Comparison of ENCODE assay signal across 9 cellular contexts in genomic region chr2:216775043-216775453, GRCh38.
DNase-seq lines count a peak whose midpoint lies in the region; ATAC-seq and TF ChIP-seq lines count a peak whose summit lies in the region.
"Had no signal": no experiment of that assay in that cellular context is flagged by ENCODE, and none has a peak within 500 bp of the region (broad histone marks: within the 10 kb centered on the region; RNA-seq: fewer than 3 reads in every experiment).

No MANE protein-coding gene starts in this region.

- H3K27me3 Mint-ChIP-seq in brain: peaks cover 8% of the 10 kb centered on the region
- peaks cover 2% of the 10 kb centered on the region for H3K27me3 Mint-ChIP-seq in osteocyte (ENCODE audit: unreplicated experiment)

- H3K4me1 Mint-ChIP-seq in brain (peaks cover 38% of the 10 kb centered on the region), osteocyte (ENCODE audit: unreplicated experiment) (peaks cover 8% of the 10 kb centered on the region)

- DNase-seq in AG04449 (ENCODE audit: low read depth, low spot score) (peak; percentile 80), kidney glomerular epithelial cell (lab: John Stamatoyannopoulos, UW) (peak; percentile 97), osteocyte (ENCODE audit: extremely low spot score, unreplicated experiment) (no peak), 8988T (no peak)

- H3K4me3 ChIP-seq in AG04449 (ENCODE audit: low read depth, low read length): no peak overlapping the region

- ATAC-seq in HG03097 (IDR thresholded peaks at IDR 0.05; ENCODE audit: low FRiP score, unreplicated experiment): no peak
- ATAC-seq in GM21528 (IDR thresholded peaks at IDR 0.05; ENCODE audit: low FRiP score, unreplicated experiment): no peak

- TF ChIP-seq EP300 in Ishikawa (IDR thresholded peaks at IDR 0.05; ENCODE audit: borderline replicate concordance): peak; percentile 55; the same call in 1 of the 2 replicates

- POLR2A ChIA-PET in AG04449 (lab: Yijun Ruan, JAX): interaction anchor here (0.6 to 2.0 kb wide), 4 partner anchors 18 to 391 kb away, joined by 3 to 11 read pairs (median 5); partner anchors contain the start of gene IGFBP5

- no peak overlapping the region for H3K4me3 Mint-ChIP-seq in brain
- no peak overlapping the region for H3K4me3 Mint-ChIP-seq in osteocyte (ENCODE audit: unreplicated experiment)
- H3K4me3 Mint-ChIP-seq: dendritic cell treated with granulocyte-macrophage colony-stimulating factor and Interleukin-4, amounts not matched to agents 40 ng/mL and 50 ng/mL, for 4 days had no signal

- CTCF ChIA-PET in AG04449 (lab: Yijun Ruan, JAX): interaction anchor here (0.7 to 3.8 kb wide), 10 partner anchors 9 to 736 kb away, joined by 3 to 14 read pairs (median 4); no protein-coding TSS in a partner anchor

- TF ChIP-seq RAD21 in Ishikawa (IDR thresholded peaks at IDR 0.05; ENCODE audit: low read depth): no peak

- TF ChIP-seq CTCF in AG04449 (IDR thresholded peaks at IDR 0.05; ENCODE audit: insufficient read depth, low read length, missing control alignments) (no peak), brain (conservative IDR thresholded peaks at IDR 0.05) (no peak), osteocyte (IDR thresholded peaks at IDR 0.05) (no peak)

- peaks cover 0 to 30% (median 16%) of the 10 kb centered on the region in 5 experiments for H3K9me3 Mint-ChIP-seq in brain
- H3K9me3 Mint-ChIP-seq in osteocyte (ENCODE audit: unreplicated experiment): peaks cover 4% of the 10 kb centered on the region

- H3K36me3 Mint-ChIP-seq in brain: peaks cover 8% of the 10 kb centered on the region
- peaks cover 2% of the 10 kb centered on the region for H3K36me3 Mint-ChIP-seq in osteocyte (ENCODE audit: unreplicated experiment)

- peak overlapping the region in 3 of 5 experiments; percentile 43 to 81 (median 60) for H3K27ac Mint-ChIP-seq in brain
- H3K27ac Mint-ChIP-seq in osteocyte (ENCODE audit: unreplicated experiment): no peak overlapping the region
- H3K27ac Mint-ChIP-seq: dendritic cell treated with granulocyte-macrophage colony-stimulating factor and Interleukin-4, amounts not matched to agents 40 ng/mL and 50 ng/mL, for 4 days had no signal

TF ChIP-seq in Ishikawa, 13 proteins besides CTCF, POLR2A, EP300 and RAD21:
- no peak for TF ChIP-seq TAF1 (IDR thresholded peaks at IDR 0.05; ENCODE audit: low read depth)
- TF ChIP-seq YY1 (IDR thresholded peaks at IDR 0.05; ENCODE audit: low read depth): no peak
- TF ChIP-seq CEBPB (IDR thresholded peaks at IDR 0.05): no peak
- no peak for TF ChIP-seq FOXM1 (IDR thresholded peaks at IDR 0.05; ENCODE audit: borderline replicate concordance, low read depth)
- 0 out of 2 replicates have a peak, but pooled peaks have one; percentile 21 for TF ChIP-seq TEAD4 (IDR thresholded peaks at IDR 0.05)
- peak; percentile 48; the same call in 1 of the 2 replicates for TF ChIP-seq MAX (IDR thresholded peaks at IDR 0.05)
- no peak for TF ChIP-seq USF1 (IDR thresholded peaks at IDR 0.05)
- TF ChIP-seq EGR1 (IDR thresholded peaks at IDR 0.05): no peak
- TF ChIP-seq REST (IDR thresholded peaks at IDR 0.05; ENCODE audit: low read depth): no peak
- TF ChIP-seq TCF12 (IDR thresholded peaks at IDR 0.05; ENCODE audit: low read depth): peak; percentile 62; the same call in 1 of the 2 replicates
- no peak for TF ChIP-seq CREB1 (IDR thresholded peaks at IDR 0.05; ENCODE audit: low read depth)
- TF ChIP-seq NFIC (IDR thresholded peaks at IDR 0.05): 0 out of 2 replicates have a peak, but pooled peaks have one; percentile 14
- TF ChIP-seq ZBTB7A (IDR thresholded peaks at IDR 0.05; ENCODE audit: low read depth): no peak

Comparison
In these comparisons a context has a peak if more than half of its experiments do, and no peak if none do; other contexts are left out.
1. DNase-seq: peak in AG04449 (single experiment) and kidney glomerular epithelial cell (single experiment); none in osteocyte (single experiment) and 8988T (single experiment).